ENCODE assay signal across 23 cellular contexts in genomic region chr11:81744336-81745116, GRCh38.
"Had no signal": no experiment of that assay in that cellular context is flagged by ENCODE, and none has a peak within 500 bp of the region (broad histone marks: within the 10 kb centered on the region; RNA-seq: fewer than 3 reads in every experiment).

No MANE protein-coding gene starts in this region.

- H3K9me3 ChIP-seq: MG63, SJSA1 had no signal

- H3K36me3 ChIP-seq: MG63, SJSA1 had no signal

- H3K4me1 ChIP-seq: SJSA1 had no signal

- H3K4me3 ChIP-seq: MG63, SJSA1 had no signal

- H3K27ac ChIP-seq: KMS-11, SJSA1 had no signal

- H3K27me3 ChIP-seq: MG63, SJSA1 had no signal

- ATAC-seq: activated CD4-positive, CD25-positive, alpha-beta regulatory T cell treated with anti-CD3 and anti-CD28 coated beads, Interleukin-2, amount 50 U/mL, for 24 hours; activated CD8-positive, alpha-beta T cell treated with anti-CD3 and anti-CD28 coated beads for 36 hours; activated naive CD8-positive, alpha-beta T cell treated with anti-CD3 and anti-CD28 coated beads, Interleukin-2, amount 50 U/mL, for 24 hours; activated T-cell treated with anti-CD3 and anti-CD28 coated beads, Interleukin-2, amount 50 U/mL, for 72 hours; Panc1 had no signal

- DNase-seq: activated CD4-positive, alpha-beta T cell treated with anti-CD3 and anti-CD28 coated beads for 4 hours; activated CD8-positive, alpha-beta memory T cell treated with anti-CD3 and anti-CD28 coated beads, Interleukin-2, amount 50 U/mL, for 4 hours; activated CD8-positive, alpha-beta T cell treated with anti-CD3 and anti-CD28 coated beads for 36 hours; activated naive CD4-positive, alpha-beta T cell; activated naive CD8-positive, alpha-beta T cell treated with anti-CD3 and anti-CD28 coated beads, Interleukin-2, amount 50 U/mL, for 24 hours; activated T-cell treated with anti-CD3 and anti-CD28 coated beads, Interleukin-2, amount 50 U/mL, for 72 hours; amniotic stem cell; MG63; MV-4-11; NCI-H1092 treated with DMSO at 0.1 percent for 48 hours; NCI-H1436; NCI-H1694 treated with DMSO at 0.1 percent for 48 hours; NCI-H2029 treated with DMSO at 0.1 percent for 48 hours; NCI-H510A treated with DMSO at 0.1 percent for 48 hours; NCI-H69; NK-92 treated with Interleukin-12 subunit alpha and Interleukin-12 subunit beta, amount 100 ng/mL, for 24 hours; OCI-M1; RPMI8226; SHP77 had no signal
